13 cellular contexts compared by ENCODE assay signal in genomic region chr7:123533553-123533917, GRCh38. TPM values are rescaled to one million over a fixed set of nuclear protein-coding genes. Genes with fewer than 3 reads are reported as not detected.
DNase-seq lines count a peak whose midpoint lies in the region; ATAC-seq, FAIRE-seq and TF ChIP-seq lines count a peak whose summit lies in the region.
"Had no signal": no experiment of that assay in that cellular context is flagged by ENCODE, and none has a peak within 500 bp of the region (broad histone marks: within the 10 kb centered on the region; RNA-seq: fewer than 3 reads in every experiment).

No MANE protein-coding gene starts in this region.

- H3K4me3 Mint-ChIP-seq in endodermal cell: peak overlapping the region; percentile 84

- H3K27ac ChIP-seq in SK-N-SH (ENCODE audit: low read depth in 2 of 2, low read length in 1 of 2) (no peak overlapping the region), SU-DHL-6 (ENCODE audit: low read depth, low read length) (no peak overlapping the region), endodermal cell (ENCODE audit: low read depth, low read length) (no peak overlapping the region), parathyroid adenoma (peak overlapping the region; percentile 82)

- TF ChIP-seq CTCF in SK-N-SH (IDR thresholded peaks at IDR 0.05): no peak
- no peak for TF ChIP-seq CTCF in SU-DHL-6 (IDR thresholded peaks at IDR 0.05; ENCODE audit: insufficient read depth, low read length, poor library complexity, severe bottlenecking)
- TF ChIP-seq CTCF in endodermal cell (conservative IDR thresholded peaks at IDR 0.05): no peak
- no peak for TF ChIP-seq CTCF in parathyroid adenoma (IDR thresholded peaks at IDR 0.05)

- H3K4me3 ChIP-seq in SK-N-SH (ENCODE audit: low read depth in 2 of 2, low read length in 1 of 2) (peak overlapping the region in 1 of 2 experiments; percentile 70; a peak in 1 of 4 replicates), SU-DHL-6 (ENCODE audit: insufficient read depth, low read length, poor library complexity, severe bottlenecking) (no peak overlapping the region), endodermal cell (ENCODE audit: low read length) (peak overlapping the region; percentile 88), parathyroid adenoma (ENCODE audit: low read depth, low read length) (peak overlapping the region; percentile 94)

- FAIRE-seq in HTR-8/SVneo (lab: Jason Lieb, UNC): no peak
- FAIRE-seq: A204.1, G401.6 had no signal

- H3K4me1 ChIP-seq in SK-N-SH (ENCODE audit: control insufficient read depth in 1 of 2, insufficient read depth in 2 of 2, low read depth in 1 of 2, low read length in 1 of 2) (peaks cover 8 to 13% of the 10 kb centered on the region in 2 experiments), endodermal cell (ENCODE audit: control insufficient read depth, insufficient read depth, low read length) (no peaks in the 10 kb centered on the region), parathyroid adenoma (no peaks in the 10 kb centered on the region)

- TF ChIP-seq EP300 in SK-N-SH (IDR thresholded peaks at IDR 0.05; ENCODE audit: borderline replicate concordance in 1 of 2, low read depth in 1 of 2, low read length in 1 of 2): no peak

- H4K20me1 ChIP-seq in SK-N-SH (ENCODE audit: insufficient read depth) (no peaks in the 10 kb centered on the region), SU-DHL-6 (ENCODE audit: low read depth, low read length) (no peaks in the 10 kb centered on the region)

- H3K9me3 Mint-ChIP-seq in endodermal cell: no peaks in the 10 kb centered on the region

- peaks cover 22% of the 10 kb centered on the region for H3K27me3 Mint-ChIP-seq in endodermal cell (ENCODE audit: insufficient read depth)

- H3K27me3 ChIP-seq in SK-N-SH (ENCODE audit: insufficient read depth): no peaks in the 10 kb centered on the region
- H3K27me3 ChIP-seq in SU-DHL-6 (ENCODE audit: low read length): no peaks in the 10 kb centered on the region
- peaks cover 12% of the 10 kb centered on the region for H3K27me3 ChIP-seq in endodermal cell (ENCODE audit: control insufficient read depth, insufficient read depth, low read length, poor library complexity, severe bottlenecking)
- H3K27me3 ChIP-seq in parathyroid adenoma (ENCODE audit: control insufficient read depth, insufficient read depth, low read length): no peaks in the 10 kb centered on the region
- H3K27me3 ChIP-seq: testis had no signal

- peak overlapping the region; percentile 82 for H3K4me2 ChIP-seq in SK-N-SH
- H3K4me2 ChIP-seq in SU-DHL-6 (ENCODE audit: low read depth, low read length, poor library complexity, severe bottlenecking): peak overlapping the region; percentile 88
- H3K4me2 ChIP-seq in parathyroid adenoma (ENCODE audit: low read length): peak overlapping the region; percentile 95

- 74% methylated on average over 3 of the region's 3 CpGs for WGBS in SK-N-SH (ENCODE audit: low lambda C conversion rate)
- WGBS in endodermal cell (ENCODE audit: insufficient coverage in 1 of 2, insufficient read length in 1 of 2), 2 experiments: 83% methylated on average over 1 of the region's 3 CpGs; no CpG with 5 or more reads in 1 of the 2 experiments

- H3F3A ChIP-seq in SK-N-SH (replicated peaks; ENCODE audit: insufficient read depth) (peaks cover 31% of the 10 kb centered on the region), SU-DHL-6 (ENCODE audit: insufficient read depth) (peaks cover 22% of the 10 kb centered on the region)

- no peaks in the 10 kb centered on the region for H3K36me3 Mint-ChIP-seq in endodermal cell (ENCODE audit: low read depth)

- CTCF ChIA-PET in SK-N-SH (lab: Yijun Ruan, JAX): interaction anchor here (1.5 to 2.7 kb wide), 2 partner anchors 9 to 39 kb away, joined by 4 to 31 read pairs; no protein-coding TSS in a partner anchor

- no peaks in the 10 kb centered on the region for H3K9me3 ChIP-seq in SK-N-SH
- no peaks in the 10 kb centered on the region for H3K9me3 ChIP-seq in SU-DHL-6 (ENCODE audit: insufficient read depth, low read length)
- peaks cover under 1% of the 10 kb centered on the region for H3K9me3 ChIP-seq in endodermal cell (ENCODE audit: control insufficient read depth, low read length)
- H3K9me3 ChIP-seq in parathyroid adenoma (ENCODE audit: control insufficient read depth, low read length): no peaks in the 10 kb centered on the region
- H3K9me3 ChIP-seq: testis had no signal

- peaks cover 6% of the 10 kb centered on the region for H3K4me1 Mint-ChIP-seq in endodermal cell

- H3K79me2 ChIP-seq in SK-N-SH (ENCODE audit: insufficient read depth) (no peaks in the 10 kb centered on the region), SU-DHL-6 (ENCODE audit: insufficient read depth, low read length) (no peaks in the 10 kb centered on the region), parathyroid adenoma (peaks cover 5% of the 10 kb centered on the region)

- POLR2A ChIA-PET in SK-N-SH (lab: Yijun Ruan, JAX): no interaction called here

- no peak for ATAC-seq in SK-N-SH treated with all-trans-retinoic acid at 6 μM for 48 hours
- ATAC-seq in HG03432 (IDR thresholded peaks at IDR 0.05; ENCODE audit: unreplicated experiment): no peak
- no peak for ATAC-seq in HG03175 (IDR thresholded peaks at IDR 0.05; ENCODE audit: unreplicated experiment)

- TF ChIP-seq RAD21 in SK-N-SH (IDR thresholded peaks at IDR 0.05; ENCODE audit: low read length): no peak

- DNase-seq in SK-N-SH (no peak), endodermal cell (no peak), HTR-8/SVneo (ENCODE audit: insufficient read length, low spot score) (no peak)
- DNase-seq: foreskin fibroblast, NCI-H1048 had no signal

- H3K9me2 ChIP-seq in SK-N-SH: no peaks in the 10 kb centered on the region
- H3K9me2 ChIP-seq in SU-DHL-6 (replicated peaks; ENCODE audit: insufficient read depth, low read length): no peaks in the 10 kb centered on the region

- H3K9ac ChIP-seq in SK-N-SH (no peak overlapping the region; the same call in 1 of the 2 replicates), SU-DHL-6 (ENCODE audit: low read length) (no peak overlapping the region), endodermal cell (ENCODE audit: extremely low read depth, low read length, poor library complexity, severe bottlenecking) (no peak overlapping the region), parathyroid adenoma (no peak overlapping the region)

- H2AFZ ChIP-seq in SK-N-SH (ENCODE audit: low read depth) (peak overlapping the region; percentile 64; the same call in 1 of the 2 replicates), SU-DHL-6 (ENCODE audit: low read depth, low read length, severe bottlenecking) (no peak overlapping the region), parathyroid adenoma (peak overlapping the region; percentile 76)

- H3K36me3 ChIP-seq in SK-N-SH (replicated peaks in 1 of 2; ENCODE audit: control insufficient read depth in 1 of 2, insufficient read depth in 2 of 2, low read length in 1 of 2) (no peaks in the 10 kb centered on the region), SU-DHL-6 (ENCODE audit: low read length) (no peaks in the 10 kb centered on the region), endodermal cell (ENCODE audit: control insufficient read depth, insufficient read depth, low read length) (no peaks in the 10 kb centered on the region), parathyroid adenoma (ENCODE audit: control insufficient read depth, insufficient read depth, low read length) (no peaks in the 10 kb centered on the region)

- no peak overlapping the region for H3K27ac Mint-ChIP-seq in endodermal cell

TF ChIP-seq in SK-N-SH, 30 proteins besides CTCF, POLR2A, EP300 and RAD21 (continues in another document):
- TF ChIP-seq SMC3 (IDR thresholded peaks at IDR 0.05; ENCODE audit: low read depth, low read length) (no peak), MXI1 (IDR thresholded peaks at IDR 0.05; ENCODE audit: low read depth, low read length) (no peak)

TF ChIP-seq in SK-N-SH treated with all-trans-retinoic acid at 6 μM for 48 hours, 23 proteins besides CTCF, POLR2A, EP300 and RAD21:
- TF ChIP-seq TOX (CRISPR knock-in tag; IDR thresholded peaks at IDR 0.05; ENCODE audit: borderline replicate concordance): no peak
- no peak for TF ChIP-seq GLIS3 (CRISPR knock-in tag; IDR thresholded peaks at IDR 0.05)
- no peak for TF ChIP-seq CSDC2 (CRISPR knock-in tag; IDR thresholded peaks at IDR 0.05)
TF ChIP-seq in SK-N-SH treated with all-trans-retinoic acid at 6 μM for 48 hours: peak in this region for 0.

RNA-seq across cellular contexts. Expression of gene IQUB, which starts 0.9 kb away (rescaled TPM):
- 0.10 and 0.11 TPM in 2 replicates for polyA plus RNA-seq in SK-N-SH (2012; rRNA removed)
- polyA plus RNA-seq in SK-N-SH (2012; cell fraction: cytosol; rRNA removed): 0.13 and 0.15 TPM in 2 replicates
- polyA plus RNA-seq in SK-N-SH (2012; cell fraction: nucleus; rRNA removed): 0.09 and 0.26 TPM in 2 replicates
- 1 to 10 TPM in 1 of 2 donors, under 1 TPM in 1; 0.88 to 2.1 TPM for total RNA-seq in endodermal cell
- polyA plus RNA-seq in endodermal cell (2013, experiment 1 of 2): 1.2 TPM
- polyA plus RNA-seq in endodermal cell (2013, experiment 2 of 2): 1.6 TPM

RNA-seq across cellular contexts. Expression of gene NDUFA5, which starts 24.1 kb away (rescaled TPM):
- 10.9 and 14.6 TPM in 2 replicates for polyA plus RNA-seq in SK-N-SH (2012; rRNA removed)
- polyA plus RNA-seq in SK-N-SH (2012; cell fraction: cytosol; rRNA removed): 20.3 and 38.9 TPM in 2 replicates
- polyA plus RNA-seq in SK-N-SH (2012; cell fraction: nucleus; rRNA removed): 2.5 and 7.4 TPM in 2 replicates
- total RNA-seq in endodermal cell: 10 to 100 TPM; 48.6 to 52.3 TPM
- polyA plus RNA-seq in endodermal cell (2013, experiment 1 of 2): 62.4 TPM
- 59.7 TPM for polyA plus RNA-seq in endodermal cell (2013, experiment 2 of 2)
